8 cellular contexts compared by ENCODE assay signal in the genomic region with DNA sequence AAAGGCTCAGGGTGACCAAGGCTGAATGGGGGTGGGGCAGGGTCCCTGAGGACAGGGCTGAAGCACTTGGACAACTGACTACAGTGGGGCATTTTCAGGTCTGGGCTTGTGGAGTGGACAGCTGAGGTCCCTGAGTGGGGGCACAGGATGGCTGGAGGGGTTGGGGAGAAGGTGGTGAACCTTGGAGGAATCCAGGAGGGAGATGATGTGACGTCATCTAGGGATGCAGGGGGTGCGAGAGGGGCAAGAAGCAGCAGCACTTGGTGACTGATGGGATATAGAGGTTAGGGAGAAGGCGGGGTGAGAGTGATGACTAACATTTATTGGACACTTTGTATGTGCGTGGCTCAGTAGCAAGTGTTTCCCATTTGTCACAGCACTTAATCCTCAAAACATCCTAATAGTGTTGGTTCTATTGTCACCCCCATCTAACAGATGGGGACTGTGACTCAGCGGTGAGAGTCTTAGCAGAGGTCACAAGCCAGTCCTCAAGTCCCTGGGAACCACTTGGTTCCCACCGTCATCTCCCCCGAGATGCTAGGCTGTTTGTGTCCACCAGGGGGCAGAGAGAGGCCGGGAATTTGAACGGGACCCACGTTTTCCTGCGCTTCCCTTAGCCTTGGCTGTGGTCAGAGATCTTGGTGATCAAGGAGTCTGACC. TPM values are rescaled to one million over a fixed set of nuclear protein-coding genes. Genes with fewer than 3 reads are reported as not detected.
DNase-seq lines count a peak whose midpoint lies in the region; ATAC-seq and TF ChIP-seq lines count a peak whose summit lies in the region.

No MANE protein-coding gene starts in this region.

- H3K9me3 ChIP-seq in Peyer's patch (no peaks in the 10 kb centered on the region), vagina (no peaks in the 10 kb centered on the region)

- TF ChIP-seq RAD21 in Ishikawa (IDR thresholded peaks at IDR 0.05; ENCODE audit: low read depth), result peak; percentile 91

- TF ChIP-seq POLR2A in Peyer's patch (IDR thresholded peaks at IDR 0.05) (no peak), vagina (IDR thresholded peaks at IDR 0.05) (no peak)

- H3K4me3 ChIP-seq in Peyer's patch (peak overlapping the region in 2 of 4 donors; percentile 34), vagina (no peak overlapping the region)

- intact Hi-C loops in vagina (cut with DNase I), result no loop called here

- peak; percentile 43 for ATAC-seq in GM21717 (IDR thresholded peaks at IDR 0.05; ENCODE audit: unreplicated experiment)

- TF ChIP-seq CTCF in Peyer's patch (IDR thresholded peaks at IDR 0.05) (peak; percentile 74 to 98 (median 97)), vagina (IDR thresholded peaks at IDR 0.05) (peak; percentile 76 to 96 (median 95))

- TF ChIP-seq EP300 in Ishikawa (IDR thresholded peaks at IDR 0.05; ENCODE audit: borderline replicate concordance), result no peak

- H3K27me3 ChIP-seq in Peyer's patch (no peaks in the 10 kb centered on the region), vagina (no peaks in the 10 kb centered on the region)

- H3K27ac ChIP-seq in Peyer's patch (peak overlapping the region; percentile 51 to 93 (median 80)), vagina (no peak overlapping the region)

- DNase-seq in ELF-1 (ENCODE audit: low read depth, low spot score), result peak; percentile 92
- DNase-seq in Peyer's patch, result peak; percentile 71 to 84 (median 82)
- peak; percentile 34 for DNase-seq in activated effector memory CD4-positive, alpha-beta T cell treated with Interleukin-2 at 50 U/mL for 16 hours
- DNase-seq in fibroblast of the conjunctiva (ENCODE audit: low read depth), result peak; percentile 29
- peak in 49 of 56 donors; percentile 5 to 76 (median 40) for DNase-seq in nucleus accumbens (lab: John Stamatoyannopoulos, UW)
- no peak for DNase-seq in vagina (ENCODE audit: extremely low spot score in 2 of 2)

- H3K36me3 ChIP-seq in Peyer's patch, result no peaks in the 10 kb centered on the region
- no peaks in the 10 kb centered on the region for H3K36me3 ChIP-seq in vagina

- peaks cover 0 to 18% (median 3%) of the 10 kb centered on the region in 4 donors for H3K4me1 ChIP-seq in Peyer's patch
- peaks cover 8% of the 10 kb centered on the region for H3K4me1 ChIP-seq in vagina

TF ChIP-seq in Ishikawa, 13 proteins besides CTCF, POLR2A, EP300 and RAD21:
- no peak for TF ChIP-seq REST (IDR thresholded peaks at IDR 0.05; ENCODE audit: low read depth)
- TF ChIP-seq CEBPB (IDR thresholded peaks at IDR 0.05), result no peak
- TF ChIP-seq NFIC (IDR thresholded peaks at IDR 0.05), result no peak
- no peak for TF ChIP-seq TEAD4 (IDR thresholded peaks at IDR 0.05)
- TF ChIP-seq TCF12 (IDR thresholded peaks at IDR 0.05; ENCODE audit: low read depth), result no peak
- no peak for TF ChIP-seq USF1 (IDR thresholded peaks at IDR 0.05)
- TF ChIP-seq FOXM1 (IDR thresholded peaks at IDR 0.05; ENCODE audit: borderline replicate concordance, low read depth), result no peak
- TF ChIP-seq YY1 (IDR thresholded peaks at IDR 0.05; ENCODE audit: low read depth), result no peak

RNA-seq across cellular contexts. Expression of gene BMP8B, which starts 27.9 kb away (rescaled TPM):
- 10 to 100 TPM in 3 of 4 donors, 1 to 10 TPM in 1; 1.7 to 34.0 (median 15.7) TPM for total RNA-seq in Peyer's patch
- total RNA-seq in vagina, result 0.98 TPM

RNA-seq across cellular contexts. Expression of gene OXCT2, which starts 45.4 kb away (rescaled TPM):
- total RNA-seq in Peyer's patch (10 to 100 TPM in 1 of 4 donors, 1 to 10 TPM in 3; 5.0 to 12.2 (median 6.8) TPM), vagina (not detected)

Comparison
In these comparisons a context has a peak if more than half of its experiments do, and no peak if none do; other contexts are left out.
1. DNase-seq: peak in ELF-1 (single experiment), Peyer's patch (3 of 3), activated effector memory CD4-positive, alpha-beta T cell treated with Interleukin-2 at 50 U/mL for 16 hours (single experiment), fibroblast of the conjunctiva (single experiment) and nucleus accumbens (49 of 56); none in vagina (0 of 2).